In the genomic region with DNA sequence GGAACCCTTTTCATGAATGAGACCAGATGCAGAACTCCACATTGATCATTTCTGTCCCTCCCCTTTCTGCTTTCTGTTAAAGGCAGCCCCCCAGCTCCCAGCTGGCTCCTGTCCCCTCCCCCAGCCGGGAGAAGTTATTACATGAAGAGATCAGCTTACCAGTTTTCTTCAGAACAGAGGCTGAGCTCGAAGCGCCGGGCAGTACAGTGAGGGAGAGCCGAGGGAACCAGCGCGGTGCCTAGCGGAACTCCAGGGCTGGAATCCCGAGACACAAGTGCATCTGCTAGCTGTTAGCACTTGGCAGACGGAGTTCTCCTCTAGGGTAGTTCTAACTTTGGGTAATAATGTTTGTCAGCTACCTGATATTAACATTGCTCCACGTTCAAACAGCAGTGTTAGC, we compare ENCODE assay signal across 16 cellular contexts.
A peak's percentile ranks its signal among the peaks of the same experiment; 100 is the strongest.
DNase-seq lines count a peak whose midpoint lies in the region; ATAC-seq and TF ChIP-seq lines count a peak whose summit lies in the region.
"Had no signal": no experiment of that assay in that cellular context is flagged by ENCODE, and none has a peak within 500 bp of the region (broad histone marks: within the 10 kb centered on the region; RNA-seq: fewer than 3 reads in every experiment).

No MANE protein-coding gene starts in this region.

- H3K36me3 Mint-ChIP-seq in neural progenitor cell = no peaks in the 10 kb centered on the region
- H3K36me3 Mint-ChIP-seq in activated CD8-positive, alpha-beta memory T cell treated with anti-CD3 and anti-CD28 coated beads, Interleukin-2, amount 10 ng/mL, durations not matched to agents 7 days and 5 days = no peaks in the 10 kb centered on the region

- DNase-seq in AG20443 (ENCODE audit: low spot score) (peak; percentile 42), NCI-H69 (lab: John Stamatoyannopoulos, UW) (peak; percentile 2), neural progenitor cell (ENCODE audit: low spot score) (peak; percentile 43), cortex of kidney (lab: John Stamatoyannopoulos, UW) (no peak)
- DNase-seq in stimulated activated CD4-positive, alpha-beta T cell treated with anti-CD3 and anti-CD28 coated beads, Interleukin-4, amount 100 ng/mL, for 24 hours = no peak
- no peak for DNase-seq in activated CD8-positive, alpha-beta memory T cell treated with anti-CD3 and anti-CD28 coated beads, Interleukin-2, amount 10 ng/mL, durations not matched to agents 7 days and 5 days
- DNase-seq: activated CD4-positive, alpha-beta T cell treated with anti-CD3 and anti-CD28 coated beads, Interleukin-2, amount 10 ng/mL, durations not matched to agents 24 days and 14 days; effector memory CD8-positive, alpha-beta T cell; lower lobe of right lung; NCI-H446 treated with DMSO at 0.1 percent for 48 hours; RPMI8226 had no signal

- H3K4me3 ChIP-seq in gastroesophageal sphincter (peak overlapping the region in 1 of 2 donors; percentile 8), neural progenitor cell (no peak overlapping the region)
- H3K4me3 ChIP-seq: lower lobe of right lung, upper lobe of left lung had no signal

- TF ChIP-seq POLR2A in gastroesophageal sphincter (IDR thresholded peaks at IDR 0.05) = no peak

- H3K9me3 Mint-ChIP-seq in neural progenitor cell = no peaks in the 10 kb centered on the region
- no peaks in the 10 kb centered on the region for H3K9me3 Mint-ChIP-seq in activated CD8-positive, alpha-beta memory T cell treated with anti-CD3 and anti-CD28 coated beads, Interleukin-2, amount 10 ng/mL, durations not matched to agents 7 days and 5 days (ENCODE audit: low read depth)
- H3K9me3 Mint-ChIP-seq: activated CD4-positive, alpha-beta T cell treated with anti-CD3 and anti-CD28 coated beads, Interleukin-2, amount 10 ng/mL, durations not matched to agents 24 days and 14 days; activated T-helper 1 cell treated with anti-CD3 and anti-CD28 coated beads, Interleukin-12 subunit alpha, Interleukin-12 subunit beta, Interleukin-2, Interleukin-4 antibody, amounts not matched to agents 30 ng/mL and 10 ng/mL and 1 ng/mL, durations not matched to agents 14 hours and 24 hours and 36 hours; effector memory CD8-positive, alpha-beta T cell had no signal

- H3K27ac Mint-ChIP-seq in neural progenitor cell = peak overlapping the region; percentile 62
- no peak overlapping the region for H3K27ac Mint-ChIP-seq in activated CD8-positive, alpha-beta memory T cell treated with anti-CD3 and anti-CD28 coated beads, Interleukin-2, amount 10 ng/mL, durations not matched to agents 7 days and 5 days
- H3K27ac Mint-ChIP-seq: activated CD4-positive, alpha-beta T cell treated with anti-CD3 and anti-CD28 coated beads, Interleukin-2, amount 10 ng/mL, durations not matched to agents 24 days and 14 days; activated T-helper 1 cell treated with anti-CD3 and anti-CD28 coated beads, Interleukin-12 subunit alpha, Interleukin-12 subunit beta, Interleukin-2, Interleukin-4 antibody, amounts not matched to agents 30 ng/mL and 10 ng/mL and 1 ng/mL, durations not matched to agents 14 hours and 24 hours and 36 hours; effector memory CD8-positive, alpha-beta T cell had no signal

- H3F3A ChIP-seq in neural progenitor cell (ENCODE audit: low read depth) = peaks cover 19% of the 10 kb centered on the region

- peaks cover 26% of the 10 kb centered on the region for H3K4me1 Mint-ChIP-seq in neural progenitor cell
- no peaks in the 10 kb centered on the region for H3K4me1 Mint-ChIP-seq in activated CD8-positive, alpha-beta memory T cell treated with anti-CD3 and anti-CD28 coated beads, Interleukin-2, amount 10 ng/mL, durations not matched to agents 7 days and 5 days
- H3K4me1 Mint-ChIP-seq: activated CD4-positive, alpha-beta T cell treated with anti-CD3 and anti-CD28 coated beads, Interleukin-2, amount 10 ng/mL, durations not matched to agents 24 days and 14 days had no signal

- no peaks in the 10 kb centered on the region for H3K27me3 ChIP-seq in gastroesophageal sphincter
- H3K27me3 ChIP-seq in neural progenitor cell = no peaks in the 10 kb centered on the region
- H3K27me3 ChIP-seq: upper lobe of left lung had no signal

- no peak overlapping the region for H3K9ac ChIP-seq in neural progenitor cell

- ATAC-seq in gastroesophageal sphincter (peak; percentile 53), HG03378 (IDR thresholded peaks at IDR 0.05; ENCODE audit: unreplicated experiment) (no peak)
- no peak for ATAC-seq in activated CD8-positive, alpha-beta memory T cell treated with anti-CD3 and anti-CD28 coated beads, Interleukin-2, amount 10 ng/mL, durations not matched to agents 7 days and 5 days
- ATAC-seq: effector memory CD8-positive, alpha-beta T cell; lower lobe of right lung had no signal

- H3K4me1 ChIP-seq in gastroesophageal sphincter = peaks cover 0 to 10% (median 0%) of the 10 kb centered on the region in 3 donors
- peaks cover 34% of the 10 kb centered on the region for H3K4me1 ChIP-seq in neural progenitor cell
- H3K4me1 ChIP-seq: lower lobe of right lung, upper lobe of left lung had no signal

- H3K79me2 ChIP-seq in neural progenitor cell (ENCODE audit: low read depth) = no peaks in the 10 kb centered on the region

- 39 to 44% methylated on average over 3 to 4 of the region's 11 CpGs for WGBS in gastroesophageal sphincter (ENCODE audit: low coverage in 1 of 2), 2 donors

- no peaks in the 10 kb centered on the region for H4K20me1 ChIP-seq in neural progenitor cell (ENCODE audit: low read depth)

- TF ChIP-seq EP300 in gastroesophageal sphincter (IDR thresholded peaks at IDR 0.05) = no peak

- peaks cover 9% of the 10 kb centered on the region for H3K27me3 Mint-ChIP-seq in neural progenitor cell (ENCODE audit: insufficient read depth, low read depth)
- H3K27me3 Mint-ChIP-seq in activated CD8-positive, alpha-beta memory T cell treated with anti-CD3 and anti-CD28 coated beads, Interleukin-2, amount 10 ng/mL, durations not matched to agents 7 days and 5 days = peaks cover 18% of the 10 kb centered on the region

- H3K4me3 Mint-ChIP-seq in neural progenitor cell = no peak overlapping the region
- H3K4me3 Mint-ChIP-seq in activated CD8-positive, alpha-beta memory T cell treated with anti-CD3 and anti-CD28 coated beads, Interleukin-2, amount 10 ng/mL, durations not matched to agents 7 days and 5 days = no peak overlapping the region
- H3K4me3 Mint-ChIP-seq: activated CD4-positive, alpha-beta T cell treated with anti-CD3 and anti-CD28 coated beads, Interleukin-2, amount 10 ng/mL, durations not matched to agents 24 days and 14 days; activated T-helper 1 cell treated with anti-CD3 and anti-CD28 coated beads, Interleukin-12 subunit alpha, Interleukin-12 subunit beta, Interleukin-2, Interleukin-4 antibody, amounts not matched to agents 30 ng/mL and 10 ng/mL and 1 ng/mL, durations not matched to agents 14 hours and 24 hours and 36 hours; effector memory CD8-positive, alpha-beta T cell had no signal

- H3K4me2 ChIP-seq in neural progenitor cell = no peak overlapping the region

- TF ChIP-seq CTCF in gastroesophageal sphincter (IDR thresholded peaks at IDR 0.05) (no peak), neural progenitor cell (IDR thresholded peaks at IDR 0.05) (no peak)

- H3K36me3 ChIP-seq in gastroesophageal sphincter (no peaks in the 10 kb centered on the region), neural progenitor cell (no peaks in the 10 kb centered on the region)
- H3K36me3 ChIP-seq: lower lobe of right lung, neutrophil, upper lobe of left lung had no signal

- H2AFZ ChIP-seq in neural progenitor cell (replicated peaks) = no peak overlapping the region

- CTCF ChIA-PET in activated CD8-positive, alpha-beta memory T cell treated with anti-CD3 and anti-CD28 coated beads, Interleukin-2, amount 10 ng/mL, durations not matched to agents 7 days and 5 days (lab: Charles Lee) = no interaction called here

- H3K9me3 ChIP-seq in gastroesophageal sphincter (no peaks in the 10 kb centered on the region), neural progenitor cell (ENCODE audit: low read depth) (no peaks in the 10 kb centered on the region)
- H3K9me3 ChIP-seq: lower lobe of right lung, neutrophil, upper lobe of left lung had no signal

- H3K27ac ChIP-seq in gastroesophageal sphincter (no peak overlapping the region), neural progenitor cell (no peak overlapping the region)
- H3K27ac ChIP-seq: lower lobe of right lung, neutrophil, upper lobe of left lung had no signal

Comparison
In these comparisons a context has a peak if more than half of its experiments do, and no peak if none do; other contexts are left out.
1. DNase-seq: peak in AG20443 (single experiment), NCI-H69 (single experiment) and neural progenitor cell (single experiment); none in cortex of kidney (single experiment), stimulated activated CD4-positive, alpha-beta T cell treated with anti-CD3 and anti-CD28 coated beads, Interleukin-4, amount 100 ng/mL, for 24 hours (single experiment) and activated CD8-positive, alpha-beta memory T cell treated with anti-CD3 and anti-CD28 coated beads, Interleukin-2, amount 10 ng/mL, durations not matched to agents 7 days and 5 days (single experiment).